1 cellular context compared by ENCODE assay signal in the genomic region with DNA sequence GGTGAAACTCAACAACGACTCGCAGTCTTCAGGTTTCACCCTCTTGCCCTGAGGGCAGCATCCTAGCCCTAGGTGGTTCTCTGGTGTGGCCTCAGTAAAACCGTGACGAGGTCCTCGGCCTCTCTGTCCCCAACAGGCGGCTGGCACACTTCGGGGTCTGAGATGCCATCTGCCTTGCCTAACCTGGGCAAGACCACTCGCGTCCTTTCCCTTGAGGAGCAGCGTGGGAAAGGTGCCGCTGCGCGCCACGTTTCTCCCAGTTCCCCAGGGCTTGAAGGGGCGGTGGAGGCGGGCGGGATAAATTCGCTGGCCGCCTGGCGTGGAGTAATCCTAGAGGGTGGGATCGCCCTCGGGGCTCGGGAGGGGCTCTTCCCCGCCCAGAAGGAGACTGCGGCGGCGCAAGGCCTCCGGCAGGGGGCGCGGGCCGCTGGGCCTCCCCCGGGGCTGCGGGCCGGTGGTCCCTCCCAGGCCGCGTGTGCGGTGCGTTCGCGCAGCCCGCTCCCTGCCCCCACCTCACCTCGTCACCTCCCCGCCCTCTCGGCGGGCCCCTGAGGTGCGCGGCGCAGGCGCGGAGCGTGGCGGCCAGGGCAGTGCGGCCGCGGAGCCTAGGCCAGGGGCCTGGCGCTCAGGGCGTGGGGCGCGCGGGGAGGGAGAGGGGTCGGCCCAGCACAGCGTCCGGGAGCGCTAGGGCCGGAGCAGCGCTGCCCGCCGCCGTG.
TF ChIP-seq lines count a peak whose summit lies in the region.

TSS of gene ZNF639 (plus strand) at position 551 of the 716 bp plus-strand sequence. CDS start 5,263 bp downstream, outside the sequence.

TF ChIP-seq in IMR-90, 13 proteins besides CTCF, POLR2A, EP300 and RAD21:
- TF ChIP-seq SMC3 (IDR thresholded peaks at IDR 0.05; ENCODE audit: low read depth, low read length) = peak; percentile 50
- TF ChIP-seq USF2 (IDR thresholded peaks at IDR 0.05; ENCODE audit: low read depth, low read length) = peak; percentile 15; the same call in 1 of the 2 replicates
- TF ChIP-seq MXI1 (IDR thresholded peaks at IDR 0.05; ENCODE audit: borderline replicate concordance, low read depth, low read length) = peak; percentile 73; the same call in 1 of the 2 replicates
- TF ChIP-seq, protein P1, sequence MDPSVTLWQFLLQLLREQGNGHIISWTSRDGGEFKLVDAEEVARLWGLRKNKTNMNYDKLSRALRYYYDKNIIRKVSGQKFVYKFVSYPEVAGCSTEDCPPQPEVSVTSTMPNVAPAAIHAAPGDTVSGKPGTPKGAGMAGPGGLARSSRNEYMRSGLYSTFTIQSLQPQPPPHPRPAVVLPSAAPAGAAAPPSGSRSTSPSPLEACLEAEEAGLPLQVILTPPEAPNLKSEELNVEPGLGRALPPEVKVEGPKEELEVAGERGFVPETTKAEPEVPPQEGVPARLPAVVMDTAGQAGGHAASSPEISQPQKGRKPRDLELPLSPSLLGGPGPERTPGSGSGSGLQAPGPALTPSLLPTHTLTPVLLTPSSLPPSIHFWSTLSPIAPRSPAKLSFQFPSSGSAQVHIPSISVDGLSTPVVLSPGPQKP (IDR thresholded peaks at IDR 0.05; ENCODE audit: borderline replicate concordance, low read depth, low read length) = no peak
- peak; percentile 87; the same call in 1 of the 2 replicates for TF ChIP-seq CHD1 (IDR thresholded peaks at IDR 0.05; ENCODE audit: low read depth, low read length)
- TF ChIP-seq RCOR1 (IDR thresholded peaks at IDR 0.05; ENCODE audit: insufficient replicate concordance, low read length) = no peak
- no peak for TF ChIP-seq MAFK (IDR thresholded peaks at IDR 0.05; ENCODE audit: low read depth, low read length)
- no peak for TF ChIP-seq FOS (IDR thresholded peaks at IDR 0.05; ENCODE audit: low read depth, low read length)
- peak; percentile 86 for TF ChIP-seq BHLHE40 (IDR thresholded peaks at IDR 0.05; ENCODE audit: low read depth, low read length)
- no peak for TF ChIP-seq NFE2L2 (IDR thresholded peaks at IDR 0.05; ENCODE audit: low read depth, low read length)
- TF ChIP-seq MAZ (IDR thresholded peaks at IDR 0.05; ENCODE audit: borderline replicate concordance, low read depth, low read length) = peak; percentile 89
- TF ChIP-seq CEBPB (IDR thresholded peaks at IDR 0.05; ENCODE audit: low read depth, low read length) = no peak
TF ChIP-seq in IMR-90: peak in this region for 6.
